8 cellular contexts compared by ENCODE assay signal in genomic region chr11:118241191-118242098, GRCh38. TPM values are rescaled to one million over a fixed set of nuclear protein-coding genes. Genes with fewer than 3 reads are reported as not detected.
A peak's percentile ranks its signal among the peaks of the same experiment; 100 is the strongest.
DNase-seq lines count a peak whose midpoint lies in the region; ATAC-seq, FAIRE-seq and TF ChIP-seq lines count a peak whose summit lies in the region.

No MANE protein-coding gene starts in this region.

- peak; percentile 90 for ATAC-seq in GM21529 (IDR thresholded peaks at IDR 0.05; ENCODE audit: unreplicated experiment)
- peak; percentile 82 for ATAC-seq in activated CD8-positive, alpha-beta T cell treated with anti-CD3 and anti-CD28 coated beads for 36 hours
- ATAC-seq in foreskin keratinocyte: peak; percentile 89

- H3K27me3 ChIP-seq in foreskin keratinocyte: no peaks in the 10 kb centered on the region

- H3K27ac ChIP-seq in foreskin keratinocyte: no peak overlapping the region

- TF ChIP-seq CTCF in LNCaP clone FGC (IDR thresholded peaks at IDR 0.05; ENCODE audit: control insufficient read depth, extremely low read depth, insufficient read depth) (no peak), foreskin keratinocyte (conservative IDR thresholded peaks at IDR 0.05) (no peak), D721Med (IDR thresholded peaks at IDR 0.05; ENCODE audit: insufficient read depth, missing control alignments) (no peak)
- no peak for TF ChIP-seq CTCF in activated CD8-positive, alpha-beta T cell treated with anti-CD3 and anti-CD28 coated beads for 36 hours (IDR thresholded peaks at IDR 0.05)

- no peak for FAIRE-seq in D721Med (lab: Jason Lieb, UNC)

- CTCF ChIA-PET in activated CD8-positive, alpha-beta T cell treated with anti-CD3 and anti-CD28 coated beads for 36 hours (lab: Charles Lee): interaction anchor here (0.7 to 2.5 kb wide), 17 partner anchors 9 to 247 kb away, joined by 3 to 24 read pairs (median 4); partner anchors contain the start of genes JAML and MPZL3

- H3K4me3 ChIP-seq in LNCaP clone FGC (ENCODE audit: low read depth, low read length): peak overlapping the region; percentile 13; the same call in 1 of the 2 replicates

- no peaks in the 10 kb centered on the region for H3K9me3 Mint-ChIP-seq in activated CD8-positive, alpha-beta T cell treated with anti-CD3 and anti-CD28 coated beads for 36 hours

- DNase-seq in COLO829 (ENCODE audit: low spot score) (peak; percentile 28), LNCaP clone FGC (ENCODE audit: low read depth) (peak; percentile 74), foreskin keratinocyte (peak; percentile 69 to 87), NCI-H1417 treated with DMSO at 0.1 percent for 48 hours (lab: John Stamatoyannopoulos, UW) (no peak), D721Med (ENCODE audit: insufficient read length, low spot score) (no peak)
- peak; percentile 85 for DNase-seq in activated CD8-positive, alpha-beta T cell treated with anti-CD3 and anti-CD28 coated beads for 36 hours
- peak; percentile 60 to 72 for DNase-seq in stimulated activated CD4-positive, alpha-beta T cell treated with anti-CD3 and anti-CD28 coated beads, Interleukin-2, amount 100 ng/mL, for 24 hours

- POLR2A ChIA-PET in activated CD8-positive, alpha-beta T cell treated with anti-CD3 and anti-CD28 coated beads for 36 hours (lab: Charles Lee): interaction anchor here (0.6 to 9.4 kb wide), 17 partner anchors 10 to 1707 kb away, joined by 3 to 364 read pairs (median 7); partner anchors contain the start of genes JAML, MPZL3 and UBE4A

- intact Hi-C loops in activated CD8-positive, alpha-beta T cell treated with anti-CD3 and anti-CD28 coated beads for 36 hours (cut with micrococcal nuclease): loop anchor here (2.0 kb wide), 1 partner anchor 15 kb away; no protein-coding TSS in a partner anchor

- H3K27ac Mint-ChIP-seq in activated CD8-positive, alpha-beta T cell treated with anti-CD3 and anti-CD28 coated beads for 36 hours: peak overlapping the region; percentile 97

- peak overlapping the region; percentile 86 for H3K4me3 Mint-ChIP-seq in activated CD8-positive, alpha-beta T cell treated with anti-CD3 and anti-CD28 coated beads for 36 hours

- H3K27me3 Mint-ChIP-seq in activated CD8-positive, alpha-beta T cell treated with anti-CD3 and anti-CD28 coated beads for 36 hours: no peaks in the 10 kb centered on the region

- H3K4me1 Mint-ChIP-seq in activated CD8-positive, alpha-beta T cell treated with anti-CD3 and anti-CD28 coated beads for 36 hours (ENCODE audit: low read depth): peaks cover 77% of the 10 kb centered on the region

- peaks cover 11% of the 10 kb centered on the region for H3K4me1 ChIP-seq in foreskin keratinocyte

- H3K36me3 Mint-ChIP-seq in activated CD8-positive, alpha-beta T cell treated with anti-CD3 and anti-CD28 coated beads for 36 hours (ENCODE audit: low read depth): peaks cover 66% of the 10 kb centered on the region

RNA-seq across cellular contexts. Expression of gene MPZL3, which starts 10.7 kb away (rescaled TPM):
- 10 to 100 TPM; 51.1 to 51.7 TPM for total RNA-seq in activated CD8-positive, alpha-beta T cell treated with anti-CD3 and anti-CD28 coated beads for 36 hours
- 9.8 and 11.5 TPM in 2 replicates for total RNA-seq in foreskin keratinocyte
- 4.2 and 4.3 TPM in 2 replicates for polyA plus RNA-seq in foreskin keratinocyte

RNA-seq across cellular contexts. Expression of gene JAML, which starts 16.6 kb away (rescaled TPM):
- total RNA-seq in activated CD8-positive, alpha-beta T cell treated with anti-CD3 and anti-CD28 coated beads for 36 hours: 100 to 1,000 TPM; 236 to 251 TPM
- total RNA-seq in foreskin keratinocyte: not detected in 2 replicates
- not detected in 2 replicates for polyA plus RNA-seq in foreskin keratinocyte

RNA-seq across cellular contexts. Expression of gene MPZL2, which starts 22.7 kb away (rescaled TPM):
- total RNA-seq in activated CD8-positive, alpha-beta T cell treated with anti-CD3 and anti-CD28 coated beads for 36 hours: 10 to 100 TPM; 26.2 to 31.0 TPM
- total RNA-seq in foreskin keratinocyte: 50.1 and 62.0 TPM in 2 replicates
- polyA plus RNA-seq in foreskin keratinocyte: 25.3 and 34.0 TPM in 2 replicates

Comparison
In these comparisons a context has a peak if more than half of its experiments do, and no peak if none do; other contexts are left out.
1. DNase-seq: peak in COLO829 (single experiment), LNCaP clone FGC (single experiment), activated CD8-positive, alpha-beta T cell treated with anti-CD3 and anti-CD28 coated beads for 36 hours (single experiment), foreskin keratinocyte (2 of 2) and stimulated activated CD4-positive, alpha-beta T cell treated with anti-CD3 and anti-CD28 coated beads, Interleukin-2, amount 100 ng/mL, for 24 hours (2 of 2); none in NCI-H1417 treated with DMSO at 0.1 percent for 48 hours (single experiment) and D721Med (single experiment).
2. RNA of gene JAML, which starts 16.6 kb away (total RNA-seq): 236 to 251 TPM in activated CD8-positive, alpha-beta T cell treated with anti-CD3 and anti-CD28 coated beads for 36 hours; not detected in foreskin keratinocyte; every median in the first group is over 100 times any median in the second.
3. Peak in every context shown above with its lines, with median percentiles within 50 percentile points of each other: ATAC-seq.